ENCODE assay signal across 11 cellular contexts in the genomic region with DNA sequence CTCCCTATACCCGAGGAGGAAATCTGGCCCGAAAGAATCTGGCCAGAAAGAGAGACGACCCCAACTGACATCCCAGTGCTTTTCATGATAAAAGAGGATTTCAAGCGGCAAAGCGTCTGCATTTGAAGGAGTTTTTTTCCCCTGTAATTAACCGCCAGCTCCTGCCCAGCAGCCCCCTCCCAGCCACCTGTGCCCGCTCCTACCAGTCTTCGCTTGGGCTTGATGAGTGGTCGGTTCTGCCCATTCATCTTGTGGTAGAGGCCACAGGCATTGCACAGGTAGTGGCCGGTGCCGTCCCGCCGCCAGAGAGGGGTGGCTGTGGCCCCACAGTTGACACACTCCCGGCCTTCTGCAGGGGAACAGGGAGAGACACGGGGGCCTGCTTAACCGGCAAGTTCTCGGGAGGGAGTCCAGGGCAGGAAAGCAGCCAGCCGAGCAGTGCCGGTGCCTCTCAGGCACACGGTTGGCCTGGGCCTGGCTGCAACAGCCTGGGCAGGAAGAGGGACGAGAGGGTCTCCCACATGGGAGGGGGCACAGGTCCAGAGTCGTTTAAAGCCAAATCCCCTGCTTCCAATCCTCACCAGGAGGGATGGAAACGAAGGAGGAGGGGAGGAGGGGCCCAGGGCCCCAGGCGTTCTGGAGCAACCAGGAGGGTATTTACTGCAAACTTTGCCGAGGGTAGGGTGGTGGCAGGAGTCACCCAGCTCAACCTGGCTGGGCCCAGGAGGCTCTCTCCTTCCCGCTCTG. TPM values are rescaled to one million over a fixed set of nuclear protein-coding genes. Genes with fewer than 3 reads are reported as not detected.
DNase-seq lines count a peak whose midpoint lies in the region; ATAC-seq and TF ChIP-seq lines count a peak whose summit lies in the region.
"Had no signal": no experiment of that assay in that cellular context is flagged by ENCODE, and none has a peak within 500 bp of the region (broad histone marks: within the 10 kb centered on the region; RNA-seq: fewer than 3 reads in every experiment).

No MANE protein-coding gene starts in this region.

- no peaks in the 10 kb centered on the region for H3K9me3 Mint-ChIP-seq in effector memory CD8-positive, alpha-beta T cell
- H3K9me3 Mint-ChIP-seq in naive thymus-derived CD8-positive, alpha-beta T cell: no peaks in the 10 kb centered on the region

- peaks cover 50% of the 10 kb centered on the region for H3K36me3 ChIP-seq in HAP-1 (replicated peaks)

- H3K27ac ChIP-seq in 22Rv1: peak overlapping the region; percentile 96

- no peak for ATAC-seq in effector memory CD8-positive, alpha-beta T cell (replicated peaks)
- peak in 1 of 2 donors; percentile 21 for ATAC-seq in naive thymus-derived CD8-positive, alpha-beta T cell
- ATAC-seq in GM19452 (IDR thresholded peaks at IDR 0.05; ENCODE audit: unreplicated experiment): no peak

- no peak for TF ChIP-seq CTCF in 22Rv1 (IDR thresholded peaks at IDR 0.05)

- H3K4me3 ChIP-seq in HAP-1: peak overlapping the region; percentile 77

- peak overlapping the region; percentile 43 to 64 for H3K4me3 Mint-ChIP-seq in effector memory CD8-positive, alpha-beta T cell
- peak overlapping the region; percentile 66 to 87 (median 80) for H3K4me3 Mint-ChIP-seq in naive thymus-derived CD8-positive, alpha-beta T cell

- peaks cover 5% of the 10 kb centered on the region for H3K36me3 Mint-ChIP-seq in effector memory CD8-positive, alpha-beta T cell (ENCODE audit: insufficient read depth)
- no peaks in the 10 kb centered on the region for H3K36me3 Mint-ChIP-seq in naive thymus-derived CD8-positive, alpha-beta T cell

- H3K4me1 Mint-ChIP-seq in effector memory CD8-positive, alpha-beta T cell (ENCODE audit: low read depth in 2 of 2): peaks cover 18 to 24% of the 10 kb centered on the region in 2 donors
- H3K4me1 Mint-ChIP-seq in naive thymus-derived CD8-positive, alpha-beta T cell: peaks cover 16 to 56% (median 33%) of the 10 kb centered on the region in 4 donors

- peak in 1 of 2 experiments; percentile 57 for DNase-seq in HAP-1 (ENCODE audit: low spot score in 2 of 2)
- DNase-seq in effector memory CD8-positive, alpha-beta T cell: no peak
- DNase-seq in naive thymus-derived CD8-positive, alpha-beta T cell: no peak
- DNase-seq in cerebellum (ENCODE audit: low spot score): no peak
- DNase-seq in activated effector memory CD4-positive, alpha-beta T cell treated with anti-CD3 and anti-CD28 coated beads, Interleukin-2, amount 50 U/mL, for 16 hours: no peak
- DNase-seq in HPDE6-E6E7 (ENCODE audit: extremely low spot score): no peak
- DNase-seq: Calu3 had no signal

- POLR2A ChIA-PET in naive thymus-derived CD8-positive, alpha-beta T cell (lab: Charles Lee): interaction anchor here (0.7 kb wide), 1 partner anchor 13 kb away, joined by 3 read pairs; no protein-coding TSS in a partner anchor

- no peaks in the 10 kb centered on the region for H3K27me3 ChIP-seq in HAP-1 (ENCODE audit: low read depth)

- in situ Hi-C loops in HAP-1 (cut with MboI; ENCODE audit: low sequenced_read_pairs): no loop called here

- peaks cover 84 to 100% of the 10 kb centered on the region in 2 donors for H3K27me3 Mint-ChIP-seq in effector memory CD8-positive, alpha-beta T cell
- H3K27me3 Mint-ChIP-seq in naive thymus-derived CD8-positive, alpha-beta T cell: peaks cover 40 to 95% (median 65%) of the 10 kb centered on the region in 5 donors

- H3K4me1 ChIP-seq in HAP-1: peaks cover 38% of the 10 kb centered on the region

- H3K9me3 ChIP-seq in HAP-1: no peaks in the 10 kb centered on the region

- H3K27ac Mint-ChIP-seq in effector memory CD8-positive, alpha-beta T cell: no peak overlapping the region
- peak overlapping the region in 1 of 10 donors; percentile 24 for H3K27ac Mint-ChIP-seq in naive thymus-derived CD8-positive, alpha-beta T cell

RNA-seq across cellular contexts. Expression of gene GATA2, which starts 9.2 kb away (rescaled TPM):
- total RNA-seq in naive thymus-derived CD8-positive, alpha-beta T cell: not detected
- not detected for polyA plus RNA-seq in naive thymus-derived CD8-positive, alpha-beta T cell
- total RNA-seq in cerebellum: 2.0 TPM

RNA-seq across cellular contexts. Expression of gene DNAJB8, which starts 17.1 kb away (rescaled TPM):
- total RNA-seq in naive thymus-derived CD8-positive, alpha-beta T cell: not detected
- not detected for polyA plus RNA-seq in naive thymus-derived CD8-positive, alpha-beta T cell
- not detected for total RNA-seq in cerebellum
- total RNA-seq: Calu3, frontal cortex, pulmonary artery endothelial cell had no signal
